ENCODE assay signal across 26 cellular contexts in genomic region chr5:174722500-174722899, GRCh38. TPM values are rescaled to one million over a fixed set of nuclear protein-coding genes. Genes with fewer than 3 reads are reported as not detected.
"Had no signal": no experiment of that assay in that cellular context is flagged by ENCODE, and none has a peak within 500 bp of the region (broad histone marks: within the 10 kb centered on the region; RNA-seq: fewer than 3 reads in every experiment).

No MANE protein-coding gene starts in this region.

- H3K4me1 ChIP-seq: ascending aorta, foreskin keratinocyte had no signal

- H3K4me3 Mint-ChIP-seq: activated naive CD4-positive, alpha-beta T cell treated with anti-CD3 and anti-CD28 coated beads for 36 hours; activated naive CD8-positive, alpha-beta T cell treated with anti-CD3 and anti-CD28 coated beads, Interleukin-2, amount 10 ng/mL, durations not matched to agents 7 days and 5 days; stimulated activated memory B cell treated with anti-CD40 and anti-IgM and Interleukin-4, amounts not matched to agents 10 μg/mL and 1 μg/mL and 100 μg/mL, for 72 hours had no signal

- H3K9me3 Mint-ChIP-seq: activated naive CD4-positive, alpha-beta T cell treated with anti-CD3 and anti-CD28 coated beads for 36 hours; stimulated activated memory B cell treated with anti-CD40 and anti-IgM and Interleukin-4, amounts not matched to agents 10 μg/mL and 1 μg/mL and 100 μg/mL, for 72 hours; stimulated activated naive CD8-positive, alpha-beta T cell treated with anti-CD3 and anti-CD28 coated beads, Interleukin-15, amount 100 ng/mL, for 72 hours had no signal

- H3K27ac ChIP-seq: ascending aorta, brain microvascular endothelial cell, esophagus muscularis mucosa, foreskin keratinocyte, heart left ventricle, lower lobe of right lung, skin epidermis, upper lobe of right lung had no signal

- ATAC-seq: foreskin keratinocyte; heart left ventricle; left lobe of liver; lower lobe of right lung; sciatic nerve; stimulated activated memory B cell treated with anti-CD40 and anti-IgM and Interleukin-4, amounts not matched to agents 10 μg/mL and 1 μg/mL and 100 μg/mL, for 72 hours; stimulated activated naive CD8-positive, alpha-beta T cell treated with anti-CD3 and anti-CD28 coated beads, Interleukin-15, amount 100 ng/mL, for 72 hours; upper lobe of right lung had no signal

- H3K27ac Mint-ChIP-seq: activated naive CD4-positive, alpha-beta T cell treated with anti-CD3 and anti-CD28 coated beads for 36 hours; activated naive CD8-positive, alpha-beta T cell treated with anti-CD3 and anti-CD28 coated beads, Interleukin-2, amount 10 ng/mL, durations not matched to agents 7 days and 5 days; naive B cell; progenitor cell of endocrine pancreas; stimulated activated memory B cell treated with anti-CD40 and anti-IgM and Interleukin-4, amounts not matched to agents 10 μg/mL and 1 μg/mL and 100 μg/mL, for 72 hours; stimulated activated naive CD8-positive, alpha-beta T cell treated with anti-CD3 and anti-CD28 coated beads, Interleukin-15, amount 100 ng/mL, for 72 hours had no signal

- H3K4me3 ChIP-seq: ascending aorta, esophagus muscularis mucosa, heart left ventricle, lower lobe of right lung, skin epidermis, upper lobe of right lung had no signal

- H3K36me3 ChIP-seq: ascending aorta, brain microvascular endothelial cell, esophagus muscularis mucosa, heart left ventricle, lower lobe of right lung, upper lobe of right lung had no signal

- H3K36me3 Mint-ChIP-seq: stimulated activated memory B cell treated with anti-CD40 and anti-IgM and Interleukin-4, amounts not matched to agents 10 μg/mL and 1 μg/mL and 100 μg/mL, for 72 hours had no signal

- DNase-seq: activated CD4-positive, alpha-beta T cell treated with anti-CD3 and anti-CD28 coated beads for 4 hours; activated CD4-positive, alpha-beta T cell treated with anti-CD3 and anti-CD28 coated beads, Interleukin-2, amount 50 U/mL, for 4 hours; activated effector memory CD4-positive, alpha-beta T cell treated with anti-CD3 and anti-CD28 coated beads, Interleukin-2, amount 50 U/mL, for 16 hours; activated naive CD4-positive, alpha-beta T cell treated with anti-CD3 and anti-CD28 coated beads for 36 hours; activated naive CD8-positive, alpha-beta T cell treated with anti-CD3 and anti-CD28 coated beads, Interleukin-2, amount 10 ng/mL, durations not matched to agents 7 days and 5 days; brain microvascular endothelial cell; foreskin keratinocyte; heart left ventricle; kidney glomerular epithelial cell; lower lobe of right lung; mesenchymal stem cell; naive B cell; stimulated activated CD4-positive, alpha-beta T cell treated with anti-CD3 and anti-CD28 coated beads, Interleukin-1b, Interleukin-23, amount 100 ng/mL, for 48 hours; stimulated activated CD4-positive, alpha-beta T cell treated with anti-CD3 and anti-CD28 coated beads, Interleukin-4, amount 100 ng/mL, for 4 hours; stimulated activated CD8-positive, alpha-beta memory T cell treated with anti-CD3 and anti-CD28 coated beads, Interleukin-4, amount 100 ng/mL, for 48 hours; stimulated activated naive CD8-positive, alpha-beta T cell treated with anti-CD3 and anti-CD28 coated beads, Interleukin-15, amount 100 ng/mL, for 72 hours; substantia nigra; T-helper 1 cell; upper lobe of right lung had no signal

- H3K9me3 ChIP-seq: ascending aorta, esophagus muscularis mucosa, heart left ventricle, lower lobe of right lung, upper lobe of right lung had no signal

RNA-seq across cellular contexts. Expression of gene MSX2, which starts 1.9 kb away (rescaled TPM):
- total RNA-seq: activated naive CD4-positive, alpha-beta T cell treated with anti-CD3 and anti-CD28 coated beads for 36 hours; activated naive CD8-positive, alpha-beta T cell treated with anti-CD3 and anti-CD28 coated beads, Interleukin-2, amount 10 ng/mL, durations not matched to agents 7 days and 5 days; ascending aorta; left lobe of liver had no signal
